ENCODE assay signal across 8 cellular contexts in genomic region chr9:126804198-126804695, GRCh38. TPM values are rescaled to one million over a fixed set of nuclear protein-coding genes. Genes with fewer than 3 reads are reported as not detected.
DNase-seq lines count a peak whose midpoint lies in the region; ATAC-seq, FAIRE-seq and TF ChIP-seq lines count a peak whose summit lies in the region.

No MANE protein-coding gene starts in this region.

- no peak overlapping the region for H2BK20ac ChIP-seq in H9 (ENCODE audit: low read depth, low read length, poor library complexity, severe bottlenecking)

- H2AFZ ChIP-seq in H9 (ENCODE audit: low read length): no peak overlapping the region

- peak overlapping the region; percentile 85 for H3K4me2 ChIP-seq in H9 (ENCODE audit: insufficient read depth, insufficient read length, low read length)

- peaks cover 0 to 5% (median 0%) of the 10 kb centered on the region in 3 donors for H3K36me3 ChIP-seq in skeletal muscle tissue (ENCODE audit: control insufficient read depth in 3 of 3, insufficient read depth in 3 of 3, low read length in 3 of 3)

- peaks cover 6% of the 10 kb centered on the region; the same call in 1 of the 2 replicates for H3K79me2 ChIP-seq in H9 (ENCODE audit: insufficient read depth, low read length)

- no peak for ATAC-seq in right cardiac atrium

- intact Hi-C loops in activated CD4-positive, alpha-beta memory T cell treated with anti-CD3 and anti-CD28 coated beads for 36 hours (cut with micrococcal nuclease): loop anchor here (1.0 to 2.0 kb wide), 2 partner anchors 57 to 82 kb away; partner anchors contain the start of gene ZBTB34
- intact Hi-C loops in right cardiac atrium (cut with DNase I): no loop called here

- H4K20me1 ChIP-seq in H9 (ENCODE audit: control insufficient read depth, insufficient read depth, insufficient read length): no peaks in the 10 kb centered on the region

- FAIRE-seq in GM12891 (lab: Jason Lieb, UNC): no peak

- H4K91ac ChIP-seq in H9 (ENCODE audit: insufficient read length, low read depth, low read length): no peak overlapping the region

- H3K4me3 ChIP-seq in right cardiac atrium (ENCODE audit: low read length): peak overlapping the region; percentile 70
- peak overlapping the region; percentile 90 to 99 (median 96) for H3K4me3 ChIP-seq in skeletal muscle tissue (ENCODE audit: low read length in 3 of 3)

- peaks cover 6% of the 10 kb centered on the region for H3K23me2 ChIP-seq in H9 (ENCODE audit: insufficient read length, low read depth, low read length, poor library complexity, severe bottlenecking)

- peaks cover 13 to 16% of the 10 kb centered on the region in 2 experiments for H3K4me1 Mint-ChIP-seq in H9
- peaks cover 28% of the 10 kb centered on the region for H3K4me1 Mint-ChIP-seq in activated CD4-positive, alpha-beta memory T cell treated with anti-CD3 and anti-CD28 coated beads for 36 hours (ENCODE audit: low read depth)

- H3K27ac ChIP-seq in H9 (ENCODE audit: insufficient read length, low read depth, low read length): no peak overlapping the region
- H3K27ac ChIP-seq in right cardiac atrium (ENCODE audit: low read length): peak overlapping the region; percentile 34
- H3K27ac ChIP-seq in skeletal muscle tissue (ENCODE audit: low read depth, low read length): peak overlapping the region; percentile 100

- H3K4me3 Mint-ChIP-seq in H9: peak overlapping the region; percentile 86 to 95
- peak overlapping the region; percentile 89 for H3K4me3 Mint-ChIP-seq in activated CD4-positive, alpha-beta memory T cell treated with anti-CD3 and anti-CD28 coated beads for 36 hours

- no peaks in the 10 kb centered on the region for H3K27me3 ChIP-seq in H9 (ENCODE audit: insufficient read depth, low read length)
- no peaks in the 10 kb centered on the region for H3K27me3 ChIP-seq in right cardiac atrium (ENCODE audit: control insufficient read depth, insufficient read depth)
- no peaks in the 10 kb centered on the region for H3K27me3 ChIP-seq in skeletal muscle tissue (ENCODE audit: control insufficient read depth in 3 of 3, insufficient read depth in 3 of 3, low read length in 3 of 3)

- CTCF ChIA-PET in activated CD4-positive, alpha-beta memory T cell treated with anti-CD3 and anti-CD28 coated beads for 36 hours (lab: Charles Lee): interaction anchor here (0.9 to 1.9 kb wide), 4 partner anchors 21 to 98 kb away, joined by 3 to 15 read pairs (median 5); no protein-coding TSS in a partner anchor

- TF ChIP-seq CTCF in H9 (conservative IDR thresholded peaks at IDR 0.05): no peak

- H3K27me3 Mint-ChIP-seq in H9 (ENCODE audit: low read depth): peaks cover 25% of the 10 kb centered on the region
- no peaks in the 10 kb centered on the region for H3K27me3 Mint-ChIP-seq in activated CD4-positive, alpha-beta memory T cell treated with anti-CD3 and anti-CD28 coated beads for 36 hours

- H3K4me1 ChIP-seq in H9 (ENCODE audit: insufficient read depth, low read length) (peaks cover 3% of the 10 kb centered on the region; the same call in 1 of the 2 replicates), right cardiac atrium (ENCODE audit: control insufficient read depth, insufficient read depth, low read length) (no peaks in the 10 kb centered on the region), skeletal muscle tissue (ENCODE audit: control insufficient read depth in 3 of 3, insufficient read depth in 3 of 3, low read length in 3 of 3) (peaks cover 27 to 37% (median 31%) of the 10 kb centered on the region in 3 donors)

- no peak overlapping the region for H2BK15ac ChIP-seq in H9 (ENCODE audit: low read depth, low read length)

- H2AK5ac ChIP-seq in H9 (ENCODE audit: insufficient read length, low read length): no peak overlapping the region

- H3K9ac ChIP-seq in H9 (ENCODE audit: extremely low read depth, insufficient read length, low read length) (peak overlapping the region; percentile 24), skeletal muscle tissue (ENCODE audit: low read depth in 1 of 3, low read length in 3 of 3) (peak overlapping the region in 2 of 3 donors; percentile 98 to 99)

- no peak overlapping the region for H3K23ac ChIP-seq in H9 (ENCODE audit: insufficient read length, low read depth, low read length)

- no peak overlapping the region for H4K5ac ChIP-seq in H9 (ENCODE audit: insufficient read length, low read depth, low read length)

- no peak overlapping the region for H3K18ac ChIP-seq in H9 (ENCODE audit: insufficient read length, low read depth, low read length)

- no peak overlapping the region for H3K4ac ChIP-seq in H9 (ENCODE audit: low read depth, low read length)

- H4K8ac ChIP-seq in H9 (replicated peaks; ENCODE audit: insufficient read length, low read depth, low read length): no peak overlapping the region

- POLR2A ChIA-PET in activated CD4-positive, alpha-beta memory T cell treated with anti-CD3 and anti-CD28 coated beads for 36 hours (lab: Charles Lee): interaction anchor here (1.0 to 1.5 kb wide), 4 partner anchors 16 to 84 kb away, joined by 3 to 9 read pairs (median 4); no protein-coding TSS in a partner anchor

- H2BK12ac ChIP-seq in H9 (ENCODE audit: insufficient read length, low read depth, low read length): no peak overlapping the region

- DNase-seq in H9: no peak
- DNase-seq in activated CD4-positive, alpha-beta memory T cell treated with anti-CD3 and anti-CD28 coated beads for 36 hours: no peak
- peak in 1 of 3 donors; percentile 56 for DNase-seq in right cardiac atrium
- DNase-seq in DMS79 treated with DMSO at 0.1 percent for 48 hours (lab: John Stamatoyannopoulos, UW): no peak
- no peak for DNase-seq in hypothalamus (lab: John Stamatoyannopoulos, UW)
- no peak for DNase-seq in NCI-H524 (lab: John Stamatoyannopoulos, UW)
- DNase-seq in GM12891 (ENCODE audit: insufficient read length, low spot score): no peak

- no peak overlapping the region for H3K56ac ChIP-seq in H9 (ENCODE audit: insufficient read length, low read depth, low read length)

- no peaks in the 10 kb centered on the region for H3K9me3 ChIP-seq in H9 (ENCODE audit: control insufficient read depth, low read depth, low read length)
- no peaks in the 10 kb centered on the region for H3K9me3 ChIP-seq in right cardiac atrium (ENCODE audit: control insufficient read depth, low read length)
- no peaks in the 10 kb centered on the region for H3K9me3 ChIP-seq in skeletal muscle tissue (ENCODE audit: control insufficient read depth in 3 of 3, low read length in 3 of 3)

- H2BK120ac ChIP-seq in H9 (ENCODE audit: low read depth, low read length, poor library complexity, severe bottlenecking): no peak overlapping the region

- H3K14ac ChIP-seq in H9 (ENCODE audit: insufficient read depth, low read length): no peak overlapping the region

- WGBS in H9 (ENCODE audit: extremely low coverage, insufficient read length, low lambda C conversion rate): 100% methylated on average over 4 of the region's 16 CpGs
- WGBS in right cardiac atrium: 75% methylated on average over 16 of the region's 16 CpGs

- H3K9me3 Mint-ChIP-seq in H9: no peaks in the 10 kb centered on the region
- H3K9me3 Mint-ChIP-seq in activated CD4-positive, alpha-beta memory T cell treated with anti-CD3 and anti-CD28 coated beads for 36 hours: no peaks in the 10 kb centered on the region

- H3K79me1 ChIP-seq in H9 (ENCODE audit: insufficient read depth, low read depth, low read length, poor library complexity, severe bottlenecking): peaks cover 5% of the 10 kb centered on the region

- no peak overlapping the region for H2BK5ac ChIP-seq in H9 (ENCODE audit: insufficient read length, low read length)

- no peaks in the 10 kb centered on the region; a peak in 1 of 7 replicates for H3K36me3 Mint-ChIP-seq in H9 (ENCODE audit: insufficient read depth in 1 of 3, low read depth in 3 of 3)
- H3K36me3 Mint-ChIP-seq in activated CD4-positive, alpha-beta memory T cell treated with anti-CD3 and anti-CD28 coated beads for 36 hours: peaks cover 7% of the 10 kb centered on the region

- no peak overlapping the region for H3T11ph ChIP-seq in H9 (ENCODE audit: low read length)

- H3K27ac Mint-ChIP-seq in H9: peak overlapping the region in 2 of 3 experiments; percentile 23 to 95; a peak in 2 of 7 replicates
- H3K27ac Mint-ChIP-seq in activated CD4-positive, alpha-beta memory T cell treated with anti-CD3 and anti-CD28 coated beads for 36 hours: peak overlapping the region; percentile 96

- TF ChIP-seq POLR2A in GM12891 (IDR thresholded peaks at IDR 0.05; ENCODE audit: low read depth, low read length): no peak

TF ChIP-seq in GM12891, 5 proteins besides CTCF, POLR2A, EP300 and RAD21:
- TF ChIP-seq POU2F2 (IDR thresholded peaks at IDR 0.05; ENCODE audit: low read depth, low read length) (no peak), TAF1 (IDR thresholded peaks at IDR 0.05; ENCODE audit: low read depth, low read length) (no peak), SPI1 (IDR thresholded peaks at IDR 0.05; ENCODE audit: low read depth, low read length) (no peak), PAX5 (IDR thresholded peaks at IDR 0.05; ENCODE audit: insufficient read depth, low read length, severe bottlenecking) (no peak), POLR2AphosphoS5 (IDR thresholded peaks at IDR 0.05; ENCODE audit: low read depth, low read length) (no peak)

RNA-seq across cellular contexts. Expression of gene ZBTB43, which starts 0.6 kb away (rescaled TPM):
- 15.7 and 21.9 TPM in 2 replicates for total RNA-seq in H9 (2021)
- 10 to 100 TPM; 20.5 to 28.4 TPM for total RNA-seq in activated CD4-positive, alpha-beta memory T cell treated with anti-CD3 and anti-CD28 coated beads for 36 hours
- total RNA-seq in right cardiac atrium: 10 to 100 TPM; 17.2 to 23.4 (median 19.6) TPM
- 7.5 TPM for polyA plus RNA-seq in right cardiac atrium
- total RNA-seq in skeletal muscle tissue: 12.0 TPM
- polyA plus RNA-seq in GM12891 (2012; ENCODE audit: low read depth, missing spikeins): 4.8 TPM

RNA-seq across cellular contexts. Expression of gene ZBTB34, which starts 56.2 kb away (rescaled TPM):
- total RNA-seq in H9 (2021) (15.6 and 15.8 TPM in 2 replicates), right cardiac atrium (1 to 10 TPM; 5.2 to 6.0 (median 5.4) TPM), skeletal muscle tissue (17.2 TPM)
- 1 to 10 TPM; 4.0 to 4.5 TPM for total RNA-seq in activated CD4-positive, alpha-beta memory T cell treated with anti-CD3 and anti-CD28 coated beads for 36 hours
- polyA plus RNA-seq in right cardiac atrium: 2.4 TPM
- polyA plus RNA-seq in GM12891 (2012; ENCODE audit: low read depth, missing spikeins): 1.3 TPM
